Comparison of ENCODE assay signal across 1 cellular context in the genomic region with DNA sequence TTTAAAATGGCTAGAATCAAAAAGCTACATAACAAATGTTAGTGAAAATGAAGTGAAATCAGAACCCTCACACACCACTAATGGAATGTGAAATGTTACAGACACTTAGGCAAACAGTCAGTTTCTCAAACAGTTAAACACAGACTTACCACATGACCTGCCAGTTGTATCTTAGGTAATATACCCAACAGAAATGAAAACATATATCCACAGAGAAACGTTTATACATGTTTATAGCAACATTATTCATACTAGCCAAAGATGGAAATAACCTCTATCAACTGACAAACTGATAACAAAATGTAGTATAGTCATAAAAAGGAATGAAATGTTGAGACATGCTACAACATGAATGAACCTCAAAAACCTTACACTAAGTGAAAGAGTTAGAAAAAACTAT.
TF ChIP-seq lines count a peak whose summit lies in the region.

No MANE protein-coding gene starts in this region.

TF ChIP-seq in WTC11, 78 proteins besides CTCF, POLR2A, EP300 and RAD21 (continued from another document):
- TF ChIP-seq ATF2 (CRISPR knock-in tag; IDR thresholded peaks at IDR 0.05; ENCODE audit: borderline replicate concordance, low read depth) (no peak), NR2C2 (CRISPR knock-in tag; IDR thresholded peaks at IDR 0.05) (no peak), OVOL2 (CRISPR knock-in tag; IDR thresholded peaks at IDR 0.05; ENCODE audit: borderline replicate concordance) (no peak), MXD4 (CRISPR knock-in tag; IDR thresholded peaks at IDR 0.05; ENCODE audit: borderline replicate concordance) (no peak), ATF3 (CRISPR knock-in tag; conservative IDR thresholded peaks at IDR 0.05) (no peak)
- TF ChIP-seq, protein P1, sequence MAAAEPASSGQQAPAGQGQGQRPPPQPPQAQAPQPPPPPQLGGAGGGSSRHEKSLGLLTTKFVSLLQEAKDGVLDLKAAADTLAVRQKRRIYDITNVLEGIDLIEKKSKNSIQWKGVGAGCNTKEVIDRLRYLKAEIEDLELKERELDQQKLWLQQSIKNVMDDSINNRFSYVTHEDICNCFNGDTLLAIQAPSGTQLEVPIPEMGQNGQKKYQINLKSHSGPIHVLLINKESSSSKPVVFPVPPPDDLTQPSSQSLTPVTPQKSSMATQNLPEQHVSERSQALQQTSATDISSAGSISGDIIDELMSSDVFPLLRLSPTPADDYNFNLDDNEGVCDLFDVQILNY (CRISPR knock-in tag; IDR thresholded peaks at IDR 0.05), result no peak
